ENCODE assay signal across 8 cellular contexts in the genomic region with DNA sequence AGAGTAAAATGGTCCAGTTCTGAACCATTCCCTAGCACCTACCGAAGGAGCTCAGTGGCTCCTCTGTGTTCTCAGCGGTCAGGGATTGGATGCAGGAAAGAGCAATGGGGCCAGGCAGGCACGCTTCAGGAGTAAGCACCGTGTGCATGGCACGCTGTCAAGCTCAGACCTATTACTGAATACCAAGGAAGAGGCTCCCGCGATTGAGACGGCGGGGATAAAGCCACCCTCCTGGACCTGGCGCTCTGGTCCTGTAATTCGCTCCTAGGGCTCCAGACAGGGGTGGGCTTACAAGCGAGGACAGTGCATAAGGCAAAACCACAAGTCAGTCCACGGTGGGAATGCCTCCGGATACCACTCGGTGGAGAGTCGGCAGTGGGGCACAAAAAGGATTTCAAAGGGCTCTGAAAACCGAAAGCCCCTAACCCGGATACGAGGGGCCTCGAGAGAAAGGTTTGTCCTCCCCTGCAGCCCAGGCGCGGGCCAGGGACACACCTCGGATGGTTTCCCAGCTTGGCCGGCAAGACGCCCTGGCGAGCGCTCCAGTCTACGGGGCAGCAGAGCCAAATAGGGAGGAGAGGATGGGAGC. TPM values are rescaled to one million over a fixed set of nuclear protein-coding genes. Genes with fewer than 3 reads are reported as not detected.
DNase-seq lines count a peak whose midpoint lies in the region; ATAC-seq and TF ChIP-seq lines count a peak whose summit lies in the region.

No MANE protein-coding gene starts in this region.

- peaks cover 57% of the 10 kb centered on the region for H3K4me1 Mint-ChIP-seq in activated CD4-positive, alpha-beta memory T cell treated with anti-CD3 and anti-CD28 coated beads, Interleukin-2, amount 10 ng/mL, durations not matched to agents 7 days and 5 days

- H3K27ac Mint-ChIP-seq in activated CD4-positive, alpha-beta memory T cell treated with anti-CD3 and anti-CD28 coated beads, Interleukin-2, amount 10 ng/mL, durations not matched to agents 7 days and 5 days: peak overlapping the region; percentile 86

- 2 to 12% methylated on average over 15 of the region's 28 CpGs for WGBS in esophagus squamous epithelium, 2 donors

- peaks cover 28% of the 10 kb centered on the region for H3K36me3 Mint-ChIP-seq in activated CD4-positive, alpha-beta memory T cell treated with anti-CD3 and anti-CD28 coated beads, Interleukin-2, amount 10 ng/mL, durations not matched to agents 7 days and 5 days (ENCODE audit: low read depth)

- CTCF ChIA-PET in activated CD4-positive, alpha-beta memory T cell treated with anti-CD3 and anti-CD28 coated beads, Interleukin-2, amount 10 ng/mL, durations not matched to agents 7 days and 5 days (lab: Charles Lee): interaction anchor here (1.3 to 2.3 kb wide), 3 partner anchors 12 to 57 kb away, joined by 4 to 19 read pairs (median 5); no protein-coding TSS in a partner anchor

- H3K9me3 Mint-ChIP-seq in activated CD4-positive, alpha-beta memory T cell treated with anti-CD3 and anti-CD28 coated beads, Interleukin-2, amount 10 ng/mL, durations not matched to agents 7 days and 5 days: no peaks in the 10 kb centered on the region

- H3K9ac ChIP-seq in mucosa of rectum (ENCODE audit: low read depth in 1 of 2, low read length in 2 of 2): peak overlapping the region; percentile 82 to 84

- ATAC-seq in GM18867 (IDR thresholded peaks at IDR 0.05; ENCODE audit: unreplicated experiment): no peak

- DNase-seq in NCI-H82 (lab: John Stamatoyannopoulos, UW): peak; percentile 18
- no peak for DNase-seq in NCI-H82 treated with DMSO at 0.1 percent for 48 hours (lab: John Stamatoyannopoulos, UW; ENCODE audit: unreplicated experiment)
- peak; percentile 31 for DNase-seq in activated CD4-positive, alpha-beta memory T cell treated with anti-CD3 and anti-CD28 coated beads, Interleukin-2, amount 10 ng/mL, durations not matched to agents 7 days and 5 days
- no peak for DNase-seq in esophagus squamous epithelium (lab: John Stamatoyannopoulos, UW)
- DNase-seq in inferior parietal cortex (ENCODE audit: extremely low spot score): no peak

- no peak for TF ChIP-seq CTCF in esophagus squamous epithelium (IDR thresholded peaks at IDR 0.05)

- peak overlapping the region; percentile 67 to 83 (median 80) for H3K4me3 ChIP-seq in esophagus squamous epithelium
- peak overlapping the region; percentile 86 for H3K4me3 ChIP-seq in mucosa of rectum (ENCODE audit: low read length in 2 of 2)

- POLR2A ChIA-PET in activated CD4-positive, alpha-beta memory T cell treated with anti-CD3 and anti-CD28 coated beads, Interleukin-2, amount 10 ng/mL, durations not matched to agents 7 days and 5 days (lab: Charles Lee): interaction anchor here (0.9 to 4.2 kb wide), 8 partner anchors 13 to 1173 kb away, joined by 3 to 50 read pairs (median 3); a partner anchor contains a TSS

- intact Hi-C loops in esophagus squamous epithelium (cut with DNase I): loop anchor here (10.0 kb wide), 1 partner anchor 56 kb away; a partner anchor contains a TSS

- H3K27me3 Mint-ChIP-seq in activated CD4-positive, alpha-beta memory T cell treated with anti-CD3 and anti-CD28 coated beads, Interleukin-2, amount 10 ng/mL, durations not matched to agents 7 days and 5 days: no peaks in the 10 kb centered on the region

- peaks cover 8% of the 10 kb centered on the region; the same call in 1 of the 2 replicates for H3K36me3 ChIP-seq in KOPT-K1 (ENCODE audit: insufficient read depth, low read length)
- H3K36me3 ChIP-seq in esophagus squamous epithelium: peaks cover 0 to 6% (median 0%) of the 10 kb centered on the region in 3 donors
- no peaks in the 10 kb centered on the region for H3K36me3 ChIP-seq in mucosa of rectum (ENCODE audit: control insufficient read depth in 2 of 2, insufficient read depth in 2 of 2, low read length in 2 of 2)

- H3K4me3 Mint-ChIP-seq in activated CD4-positive, alpha-beta memory T cell treated with anti-CD3 and anti-CD28 coated beads, Interleukin-2, amount 10 ng/mL, durations not matched to agents 7 days and 5 days: peak overlapping the region; percentile 90

- no peaks in the 10 kb centered on the region for H3K9me3 ChIP-seq in KOPT-K1 (ENCODE audit: insufficient read depth, low read length, poor library complexity, severe bottlenecking)
- H3K9me3 ChIP-seq in esophagus squamous epithelium: no peaks in the 10 kb centered on the region
- H3K9me3 ChIP-seq in mucosa of rectum (ENCODE audit: control insufficient read depth in 2 of 2, low read length in 2 of 2): no peaks in the 10 kb centered on the region

- TF ChIP-seq POLR2A in esophagus squamous epithelium (IDR thresholded peaks at IDR 0.05): no peak

- H3K4me1 ChIP-seq in esophagus squamous epithelium (peaks cover 15 to 65% (median 17%) of the 10 kb centered on the region in 3 donors), mucosa of rectum (ENCODE audit: control insufficient read depth in 2 of 2, insufficient read depth in 2 of 2, low read length in 2 of 2) (peaks cover 5 to 10% of the 10 kb centered on the region in 2 donors)

- H3K27ac ChIP-seq in KOPT-K1 (ENCODE audit: low read depth, low read length, poor library complexity, severe bottlenecking) (peak overlapping the region; percentile 88), esophagus squamous epithelium (peak overlapping the region; percentile 91 to 96 (median 95)), mucosa of rectum (ENCODE audit: low read depth in 2 of 2, low read length in 2 of 2) (peak overlapping the region; percentile 79 to 82)

- H3K27me3 ChIP-seq in esophagus squamous epithelium (no peaks in the 10 kb centered on the region), mucosa of rectum (ENCODE audit: control insufficient read depth in 2 of 2, insufficient read depth in 2 of 2, low read length in 2 of 2) (peaks cover 0 to 2% of the 10 kb centered on the region in 2 donors)

RNA-seq across cellular contexts. Expression of a gene that starts 1.0 kb away (rescaled TPM):
- 10 to 100 TPM; 63.8 to 64.2 TPM for total RNA-seq in activated CD4-positive, alpha-beta memory T cell treated with anti-CD3 and anti-CD28 coated beads, Interleukin-2, amount 10 ng/mL, durations not matched to agents 7 days and 5 days
- total RNA-seq in esophagus squamous epithelium: 10 to 100 TPM; 20.3 to 27.3 (median 23.4) TPM

RNA-seq across cellular contexts. Expression of a gene that starts 34.9 kb away (rescaled TPM):
- total RNA-seq in activated CD4-positive, alpha-beta memory T cell treated with anti-CD3 and anti-CD28 coated beads, Interleukin-2, amount 10 ng/mL, durations not matched to agents 7 days and 5 days: 10 to 100 TPM; 28.5 to 29.0 TPM
- total RNA-seq in esophagus squamous epithelium: 10 to 100 TPM; 11.9 to 16.4 (median 14.2) TPM

RNA-seq across cellular contexts. Expression of a gene that starts 55.8 kb away (rescaled TPM):
- 10 to 100 TPM; 13.3 to 13.6 TPM for total RNA-seq in activated CD4-positive, alpha-beta memory T cell treated with anti-CD3 and anti-CD28 coated beads, Interleukin-2, amount 10 ng/mL, durations not matched to agents 7 days and 5 days
- 10 to 100 TPM in 1 of 4 donors, 1 to 10 TPM in 3; 2.4 to 10.9 (median 7.4) TPM for total RNA-seq in esophagus squamous epithelium

Comparison
In these comparisons a context has a peak if more than half of its experiments do, and no peak if none do; other contexts are left out.
1. DNase-seq: peak in NCI-H82 (single experiment) and activated CD4-positive, alpha-beta memory T cell treated with anti-CD3 and anti-CD28 coated beads, Interleukin-2, amount 10 ng/mL, durations not matched to agents 7 days and 5 days (single experiment); none in NCI-H82 treated with DMSO at 0.1 percent for 48 hours (single experiment), esophagus squamous epithelium (single experiment) and inferior parietal cortex (single experiment).
2. Peak in every context shown above with its lines, with median percentiles within 50 percentile points of each other: H3K27ac ChIP-seq.